1 cellular context compared by ENCODE assay signal in the genomic region with DNA sequence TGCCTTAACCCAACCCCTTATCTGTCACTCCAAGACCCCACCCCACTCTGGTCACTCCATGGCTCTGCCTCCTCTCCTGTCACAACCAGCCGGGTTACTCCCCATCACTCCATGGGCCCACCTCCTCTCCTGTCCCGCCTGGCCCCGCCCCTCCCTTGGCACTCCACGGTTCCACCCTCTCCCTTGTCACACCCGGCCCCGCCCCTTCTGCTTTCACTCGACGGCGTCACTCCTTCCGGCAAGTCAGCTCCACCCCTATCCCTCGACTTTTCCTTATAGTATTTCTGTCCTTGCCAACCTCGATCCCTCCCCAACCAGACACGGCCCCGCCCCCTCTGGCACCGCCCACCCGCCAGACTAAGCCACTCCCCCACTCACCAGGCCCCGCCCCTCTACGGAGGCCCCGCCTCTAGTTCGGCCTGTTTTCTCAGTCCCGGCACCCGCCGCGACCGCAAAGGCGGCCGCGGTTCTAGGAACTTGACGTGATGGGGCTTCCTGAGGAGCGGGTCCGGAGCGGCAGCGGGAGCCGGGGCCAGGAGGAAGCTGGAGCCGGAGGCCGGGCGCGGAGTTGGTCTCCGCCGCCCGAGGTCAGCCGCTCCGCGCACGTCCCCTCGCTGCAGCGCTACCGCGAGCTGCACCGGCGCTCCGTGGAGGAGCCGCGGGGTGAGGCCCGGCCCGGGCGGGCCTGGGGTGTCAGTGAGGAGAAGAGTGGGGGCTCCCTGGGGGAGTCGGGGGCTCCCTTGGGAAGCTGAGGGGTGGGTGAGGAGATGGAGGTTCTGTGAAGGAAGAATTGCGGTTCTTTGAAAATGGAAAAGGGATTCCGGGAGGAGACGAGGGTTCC.
TF ChIP-seq lines count a peak whose summit lies in the region.

A gene with protein sequence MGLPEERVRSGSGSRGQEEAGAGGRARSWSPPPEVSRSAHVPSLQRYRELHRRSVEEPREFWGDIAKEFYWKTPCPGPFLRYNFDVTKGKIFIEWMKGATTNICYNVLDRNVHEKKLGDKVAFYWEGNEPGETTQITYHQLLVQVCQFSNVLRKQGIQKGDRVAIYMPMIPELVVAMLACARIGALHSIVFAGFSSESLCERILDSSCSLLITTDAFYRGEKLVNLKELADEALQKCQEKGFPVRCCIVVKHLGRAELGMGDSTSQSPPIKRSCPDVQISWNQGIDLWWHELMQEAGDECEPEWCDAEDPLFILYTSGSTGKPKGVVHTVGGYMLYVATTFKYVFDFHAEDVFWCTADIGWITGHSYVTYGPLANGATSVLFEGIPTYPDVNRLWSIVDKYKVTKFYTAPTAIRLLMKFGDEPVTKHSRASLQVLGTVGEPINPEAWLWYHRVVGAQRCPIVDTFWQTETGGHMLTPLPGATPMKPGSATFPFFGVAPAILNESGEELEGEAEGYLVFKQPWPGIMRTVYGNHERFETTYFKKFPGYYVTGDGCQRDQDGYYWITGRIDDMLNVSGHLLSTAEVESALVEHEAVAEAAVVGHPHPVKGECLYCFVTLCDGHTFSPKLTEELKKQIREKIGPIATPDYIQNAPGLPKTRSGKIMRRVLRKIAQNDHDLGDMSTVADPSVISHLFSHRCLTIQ (plus strand): TSS at position 452 of the 841 bp plus-strand sequence. CDS start 34 bp downstream, at position 486.

TF ChIP-seq in HepG2, 621 proteins besides CTCF, POLR2A, EP300 and RAD21 (continued from another document and continues in another):
- TF ChIP-seq, protein P1, sequence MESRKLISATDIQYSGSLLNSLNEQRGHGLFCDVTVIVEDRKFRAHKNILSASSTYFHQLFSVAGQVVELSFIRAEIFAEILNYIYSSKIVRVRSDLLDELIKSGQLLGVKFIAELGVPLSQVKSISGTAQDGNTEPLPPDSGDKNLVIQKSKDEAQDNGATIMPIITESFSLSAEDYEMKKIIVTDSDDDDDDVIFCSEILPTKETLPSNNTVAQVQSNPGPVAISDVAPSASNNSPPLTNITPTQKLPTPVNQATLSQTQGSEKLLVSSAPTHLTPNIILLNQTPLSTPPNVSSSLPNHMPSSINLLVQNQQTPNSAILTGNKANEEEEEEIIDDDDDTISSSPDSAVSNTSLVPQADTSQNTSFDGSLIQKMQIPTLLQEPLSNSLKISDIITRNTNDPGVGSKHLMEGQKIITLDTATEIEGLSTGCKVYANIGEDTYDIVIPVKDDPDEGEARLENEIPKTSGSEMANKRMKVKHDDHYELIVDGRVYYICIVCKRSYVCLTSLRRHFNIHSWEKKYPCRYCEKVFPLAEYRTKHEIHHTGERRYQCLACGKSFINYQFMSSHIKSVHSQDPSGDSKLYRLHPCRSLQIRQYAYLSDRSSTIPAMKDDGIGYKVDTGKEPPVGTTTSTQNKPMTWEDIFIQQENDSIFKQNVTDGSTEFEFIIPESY (CRISPR knock-in tag; IDR thresholded peaks at IDR 0.05), result no peak
- no peak for TF ChIP-seq SRSF9 (IDR thresholded peaks at IDR 0.05; ENCODE audit: borderline replicate concordance, insufficient read depth, low read depth, low read length, poor library complexity, severe bottlenecking)
- TF ChIP-seq, protein P2, sequence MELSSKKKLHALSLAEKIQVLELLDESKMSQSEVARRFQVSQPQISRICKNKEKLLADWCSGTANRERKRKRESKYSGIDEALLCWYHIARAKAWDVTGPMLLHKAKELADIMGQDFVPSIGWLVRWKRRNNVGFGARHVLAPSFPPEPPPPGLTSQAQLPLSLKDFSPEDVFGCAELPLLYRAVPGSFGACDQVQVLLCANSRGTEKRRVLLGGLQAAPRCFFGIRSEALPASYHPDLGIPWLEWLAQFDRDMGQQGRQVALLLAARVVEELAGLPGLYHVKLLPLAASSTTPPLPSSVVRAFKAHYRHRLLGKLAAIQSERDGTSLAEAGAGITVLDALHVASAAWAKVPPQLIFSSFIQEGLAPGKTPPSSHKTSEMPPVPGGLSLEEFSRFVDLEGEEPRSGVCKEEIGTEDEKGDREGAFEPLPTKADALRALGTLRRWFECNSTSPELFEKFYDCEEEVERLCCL (CRISPR knock-in tag; IDR thresholded peaks at IDR 0.05; ENCODE audit: borderline replicate concordance), result peak; percentile 61; the same call in 1 of the 2 replicates
- TF ChIP-seq ZNF333 (CRISPR knock-in tag; IDR thresholded peaks at IDR 0.05; ENCODE audit: borderline replicate concordance), result no peak
- TF ChIP-seq ZNF563 (CRISPR knock-in tag; IDR thresholded peaks at IDR 0.05), result peak; percentile 97
- 0 out of 2 replicates have a peak, but pooled peaks have one; percentile 69 for TF ChIP-seq ZNF557 (CRISPR knock-in tag; IDR thresholded peaks at IDR 0.05)
- TF ChIP-seq ZNF510 (CRISPR knock-in tag; IDR thresholded peaks at IDR 0.05; ENCODE audit: low read depth), result no peak
- no peak for TF ChIP-seq ZZZ3 (CRISPR knock-in tag; IDR thresholded peaks at IDR 0.05; ENCODE audit: borderline replicate concordance)
- TF ChIP-seq KDM5A (IDR thresholded peaks at IDR 0.05; ENCODE audit: borderline replicate concordance, low read length), result peak; percentile 85
- TF ChIP-seq, protein P3, sequence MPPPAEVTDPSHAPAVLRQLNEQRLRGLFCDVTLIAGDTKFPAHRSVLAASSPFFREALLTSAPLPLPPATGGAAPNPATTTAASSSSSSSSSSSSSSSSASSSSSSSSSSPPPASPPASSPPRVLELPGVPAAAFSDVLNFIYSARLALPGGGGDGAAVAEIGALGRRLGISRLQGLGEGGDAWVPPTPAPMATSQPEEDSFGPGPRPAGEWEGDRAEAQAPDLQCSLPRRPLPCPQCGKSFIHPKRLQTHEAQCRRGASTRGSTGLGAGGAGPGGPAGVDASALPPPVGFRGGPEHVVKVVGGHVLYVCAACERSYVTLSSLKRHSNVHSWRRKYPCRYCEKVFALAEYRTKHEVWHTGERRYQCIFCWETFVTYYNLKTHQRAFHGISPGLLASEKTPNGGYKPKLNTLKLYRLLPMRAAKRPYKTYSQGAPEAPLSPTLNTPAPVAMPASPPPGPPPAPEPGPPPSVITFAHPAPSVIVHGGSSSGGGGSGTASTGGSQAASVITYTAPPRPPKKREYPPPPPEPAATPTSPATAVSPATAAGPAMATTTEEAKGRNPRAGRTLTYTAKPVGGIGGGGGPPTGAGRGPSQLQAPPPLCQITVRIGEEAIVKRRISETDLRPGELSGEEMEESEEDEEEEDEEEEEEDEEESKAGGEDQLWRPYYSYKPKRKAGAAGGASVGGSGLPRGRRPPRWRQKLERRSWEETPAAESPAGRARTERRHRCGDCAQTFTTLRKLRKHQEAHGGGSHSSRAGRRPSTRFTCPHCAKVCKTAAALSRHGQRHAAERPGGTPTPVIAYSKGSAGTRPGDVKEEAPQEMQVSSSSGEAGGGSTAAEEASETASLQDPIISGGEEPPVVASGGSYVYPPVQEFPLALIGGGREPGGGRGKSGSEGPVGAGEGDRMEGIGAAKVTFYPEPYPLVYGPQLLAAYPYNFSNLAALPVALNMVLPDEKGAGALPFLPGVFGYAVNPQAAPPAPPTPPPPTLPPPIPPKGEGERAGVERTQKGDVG (CRISPR knock-in tag; IDR thresholded peaks at IDR 0.05; ENCODE audit: borderline replicate concordance), result no peak
- peak; percentile 86; the same call in 1 of the 2 replicates for TF ChIP-seq EEA1 (CRISPR knock-in tag; IDR thresholded peaks at IDR 0.05; ENCODE audit: borderline replicate concordance)
- no peak; the same call in 1 of the 2 replicates for TF ChIP-seq ZFP37 (CRISPR knock-in tag; IDR thresholded peaks at IDR 0.05; ENCODE audit: borderline replicate concordance)
- TF ChIP-seq ISX (CRISPR knock-in tag; conservative IDR thresholded peaks at IDR 0.05), result no peak
- no peak for TF ChIP-seq ZNF12 (CRISPR knock-in tag; IDR thresholded peaks at IDR 0.05)
- TF ChIP-seq MTA3 (CRISPR knock-in tag; IDR thresholded peaks at IDR 0.05), result no peak
- TF ChIP-seq DMAP1 (CRISPR knock-in tag; IDR thresholded peaks at IDR 0.05), result no peak; the same call in 1 of the 2 replicates
- TF ChIP-seq KDM4B (CRISPR knock-in tag; IDR thresholded peaks at IDR 0.05), result no peak
- no peak; the same call in 1 of the 2 replicates for TF ChIP-seq DNMT1 (CRISPR knock-in tag; IDR thresholded peaks at IDR 0.05)
- TF ChIP-seq REXO4 (CRISPR knock-in tag; IDR thresholded peaks at IDR 0.05; ENCODE audit: borderline replicate concordance), result no peak
- no peak; the same call in 1 of the 2 replicates for TF ChIP-seq ZNF670 (CRISPR knock-in tag; IDR thresholded peaks at IDR 0.05; ENCODE audit: borderline replicate concordance)
- no peak; the same call in 1 of the 2 replicates for TF ChIP-seq NAIF1 (CRISPR knock-in tag; IDR thresholded peaks at IDR 0.05; ENCODE audit: borderline replicate concordance)
- TF ChIP-seq ZNF234 (CRISPR knock-in tag; conservative IDR thresholded peaks at IDR 0.05), result no peak
- peak in 1 of 2 experiments; percentile 10; a peak in 2 of 4 replicates for TF ChIP-seq KLF16 (CRISPR knock-in tag; IDR thresholded peaks at IDR 0.05)
- TF ChIP-seq SRF (IDR thresholded peaks at IDR 0.05; ENCODE audit: low read depth, low read length), result no peak
- TF ChIP-seq, protein P4, sequence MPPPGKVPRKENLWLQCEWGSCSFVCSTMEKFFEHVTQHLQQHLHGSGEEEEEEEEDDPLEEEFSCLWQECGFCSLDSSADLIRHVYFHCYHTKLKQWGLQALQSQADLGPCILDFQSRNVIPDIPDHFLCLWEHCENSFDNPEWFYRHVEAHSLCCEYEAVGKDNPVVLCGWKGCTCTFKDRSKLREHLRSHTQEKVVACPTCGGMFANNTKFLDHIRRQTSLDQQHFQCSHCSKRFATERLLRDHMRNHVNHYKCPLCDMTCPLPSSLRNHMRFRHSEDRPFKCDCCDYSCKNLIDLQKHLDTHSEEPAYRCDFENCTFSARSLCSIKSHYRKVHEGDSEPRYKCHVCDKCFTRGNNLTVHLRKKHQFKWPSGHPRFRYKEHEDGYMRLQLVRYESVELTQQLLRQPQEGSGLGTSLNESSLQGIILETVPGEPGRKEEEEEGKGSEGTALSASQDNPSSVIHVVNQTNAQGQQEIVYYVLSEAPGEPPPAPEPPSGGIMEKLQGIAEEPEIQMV (CRISPR knock-in tag; IDR thresholded peaks at IDR 0.05; ENCODE audit: low read depth), result no peak
- TF ChIP-seq ZFP90 (CRISPR knock-in tag; IDR thresholded peaks at IDR 0.05; ENCODE audit: borderline replicate concordance), result peak; percentile 65
- TF ChIP-seq JDP2 (CRISPR knock-in tag; IDR thresholded peaks at IDR 0.05; ENCODE audit: borderline replicate concordance), result no peak
- TF ChIP-seq, protein P5, sequence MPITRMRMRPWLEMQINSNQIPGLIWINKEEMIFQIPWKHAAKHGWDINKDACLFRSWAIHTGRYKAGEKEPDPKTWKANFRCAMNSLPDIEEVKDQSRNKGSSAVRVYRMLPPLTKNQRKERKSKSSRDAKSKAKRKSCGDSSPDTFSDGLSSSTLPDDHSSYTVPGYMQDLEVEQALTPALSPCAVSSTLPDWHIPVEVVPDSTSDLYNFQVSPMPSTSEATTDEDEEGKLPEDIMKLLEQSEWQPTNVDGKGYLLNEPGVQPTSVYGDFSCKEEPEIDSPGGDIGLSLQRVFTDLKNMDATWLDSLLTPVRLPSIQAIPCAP (CRISPR knock-in tag; IDR thresholded peaks at IDR 0.05; ENCODE audit: low read depth), result no peak
- TF ChIP-seq NCOR1 (IDR thresholded peaks at IDR 0.05; ENCODE audit: borderline replicate concordance, low read length), result peak; percentile 49; the same call in 1 of the 2 replicates
- no peak for TF ChIP-seq ARNT (IDR thresholded peaks at IDR 0.05)
- TF ChIP-seq SNAI1 (CRISPR knock-in tag; IDR thresholded peaks at IDR 0.05; ENCODE audit: borderline replicate concordance), result peak; percentile 53; the same call in 1 of the 2 replicates
- TF ChIP-seq MYNN (CRISPR knock-in tag; IDR thresholded peaks at IDR 0.05; ENCODE audit: low read depth), result peak; percentile 17; the same call in 1 of the 2 replicates
- TF ChIP-seq, protein P6, sequence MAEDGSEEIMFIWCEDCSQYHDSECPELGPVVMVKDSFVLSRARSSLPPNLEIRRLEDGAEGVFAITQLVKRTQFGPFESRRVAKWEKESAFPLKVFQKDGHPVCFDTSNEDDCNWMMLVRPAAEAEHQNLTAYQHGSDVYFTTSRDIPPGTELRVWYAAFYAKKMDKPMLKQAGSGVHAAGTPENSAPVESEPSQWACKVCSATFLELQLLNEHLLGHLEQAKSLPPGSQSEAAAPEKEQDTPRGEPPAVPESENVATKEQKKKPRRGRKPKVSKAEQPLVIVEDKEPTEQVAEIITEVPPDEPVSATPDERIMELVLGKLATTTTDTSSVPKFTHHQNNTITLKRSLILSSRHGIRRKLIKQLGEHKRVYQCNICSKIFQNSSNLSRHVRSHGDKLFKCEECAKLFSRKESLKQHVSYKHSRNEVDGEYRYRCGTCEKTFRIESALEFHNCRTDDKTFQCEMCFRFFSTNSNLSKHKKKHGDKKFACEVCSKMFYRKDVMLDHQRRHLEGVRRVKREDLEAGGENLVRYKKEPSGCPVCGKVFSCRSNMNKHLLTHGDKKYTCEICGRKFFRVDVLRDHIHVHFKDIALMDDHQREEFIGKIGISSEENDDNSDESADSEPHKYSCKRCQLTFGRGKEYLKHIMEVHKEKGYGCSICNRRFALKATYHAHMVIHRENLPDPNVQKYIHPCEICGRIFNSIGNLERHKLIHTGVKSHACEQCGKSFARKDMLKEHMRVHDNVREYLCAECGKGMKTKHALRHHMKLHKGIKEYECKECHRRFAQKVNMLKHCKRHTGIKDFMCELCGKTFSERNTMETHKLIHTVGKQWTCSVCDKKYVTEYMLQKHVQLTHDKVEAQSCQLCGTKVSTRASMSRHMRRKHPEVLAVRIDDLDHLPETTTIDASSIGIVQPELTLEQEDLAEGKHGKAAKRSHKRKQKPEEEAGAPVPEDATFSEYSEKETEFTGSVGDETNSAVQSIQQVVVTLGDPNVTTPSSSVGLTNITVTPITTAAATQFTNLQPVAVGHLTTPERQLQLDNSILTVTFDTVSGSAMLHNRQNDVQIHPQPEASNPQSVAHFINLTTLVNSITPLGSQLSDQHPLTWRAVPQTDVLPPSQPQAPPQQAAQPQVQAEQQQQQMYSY (CRISPR knock-in tag; IDR thresholded peaks at IDR 0.05), result 0 out of 2 replicates have a peak, but pooled peaks have one; percentile 58
- TF ChIP-seq IKZF1 (IDR thresholded peaks at IDR 0.05), result no peak
- TF ChIP-seq, protein P7, sequence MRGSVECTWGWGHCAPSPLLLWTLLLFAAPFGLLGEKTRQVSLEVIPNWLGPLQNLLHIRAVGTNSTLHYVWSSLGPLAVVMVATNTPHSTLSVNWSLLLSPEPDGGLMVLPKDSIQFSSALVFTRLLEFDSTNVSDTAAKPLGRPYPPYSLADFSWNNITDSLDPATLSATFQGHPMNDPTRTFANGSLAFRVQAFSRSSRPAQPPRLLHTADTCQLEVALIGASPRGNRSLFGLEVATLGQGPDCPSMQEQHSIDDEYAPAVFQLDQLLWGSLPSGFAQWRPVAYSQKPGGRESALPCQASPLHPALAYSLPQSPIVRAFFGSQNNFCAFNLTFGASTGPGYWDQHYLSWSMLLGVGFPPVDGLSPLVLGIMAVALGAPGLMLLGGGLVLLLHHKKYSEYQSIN (CRISPR knock-in tag; IDR thresholded peaks at IDR 0.05; ENCODE audit: borderline replicate concordance), result no peak
- TF ChIP-seq, protein P8, sequence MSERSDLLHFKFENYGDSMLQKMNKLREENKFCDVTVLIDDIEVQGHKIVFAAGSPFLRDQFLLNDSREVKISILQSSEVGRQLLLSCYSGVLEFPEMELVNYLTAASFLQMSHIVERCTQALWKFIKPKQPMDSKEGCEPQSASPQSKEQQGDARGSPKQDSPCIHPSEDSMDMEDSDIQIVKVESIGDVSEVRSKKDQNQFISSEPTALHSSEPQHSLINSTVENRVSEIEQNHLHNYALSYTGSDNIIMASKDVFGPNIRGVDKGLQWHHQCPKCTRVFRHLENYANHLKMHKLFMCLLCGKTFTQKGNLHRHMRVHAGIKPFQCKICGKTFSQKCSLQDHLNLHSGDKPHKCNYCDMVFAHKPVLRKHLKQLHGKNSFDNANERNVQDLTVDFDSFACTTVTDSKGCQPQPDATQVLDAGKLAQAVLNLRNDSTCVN (CRISPR knock-in tag; IDR thresholded peaks at IDR 0.05; ENCODE audit: borderline replicate concordance), result no peak
